ENCODE assay signal across 14 cellular contexts in the genomic region with DNA sequence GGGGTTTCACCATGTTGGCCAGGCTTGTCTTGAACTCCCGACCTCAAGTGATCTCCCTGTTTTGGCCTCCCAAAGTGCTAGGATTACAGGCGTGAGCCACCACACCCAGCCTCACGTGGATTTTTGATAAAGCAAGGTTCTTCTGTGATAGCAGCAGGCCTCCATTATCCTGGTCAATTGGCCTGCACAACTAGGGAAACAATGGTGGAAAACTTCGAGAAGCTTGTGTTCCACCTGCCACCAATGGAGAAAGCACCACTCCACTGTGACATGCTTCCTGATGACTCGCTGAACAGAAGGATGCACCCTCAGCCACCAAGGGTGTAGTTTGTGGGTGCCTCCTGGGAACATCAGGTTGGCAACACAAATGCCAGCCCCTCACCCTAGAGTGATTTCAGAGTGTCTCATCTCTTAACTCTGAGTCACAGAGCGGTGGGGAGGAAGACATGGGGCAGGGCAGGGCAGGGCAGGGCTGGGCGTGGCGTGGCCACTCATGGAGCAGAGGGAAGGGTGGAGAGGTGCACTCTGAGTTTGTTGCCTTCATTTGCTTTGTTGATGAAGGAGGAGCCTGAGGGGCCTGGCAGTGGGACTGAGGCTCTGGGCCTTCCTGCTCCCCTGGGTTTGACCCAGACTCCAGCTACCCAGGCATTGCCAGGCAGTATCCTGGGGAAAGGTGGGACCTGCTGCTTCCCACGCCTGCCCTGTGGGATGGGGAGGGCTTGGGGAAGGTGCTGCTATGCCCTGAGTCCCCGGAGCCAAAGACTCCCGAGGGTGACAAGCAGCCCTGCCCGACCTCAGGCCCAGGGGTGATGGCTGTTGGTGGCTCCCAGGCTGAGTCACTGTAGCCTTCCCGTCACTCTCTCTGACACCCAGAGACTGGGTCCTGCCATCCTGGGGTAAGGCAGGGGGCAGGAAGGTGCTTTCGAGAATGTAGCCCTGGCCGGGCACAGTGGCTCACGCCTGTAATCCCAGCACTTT. TPM values are rescaled to one million over a fixed set of nuclear protein-coding genes. Genes with fewer than 3 reads are reported as not detected.
DNase-seq lines count a peak whose midpoint lies in the region; ATAC-seq, FAIRE-seq and TF ChIP-seq lines count a peak whose summit lies in the region.
"Had no signal": no experiment of that assay in that cellular context is flagged by ENCODE, and none has a peak within 500 bp of the region (broad histone marks: within the 10 kb centered on the region; RNA-seq: fewer than 3 reads in every experiment).

No MANE protein-coding gene starts in this region.

- intact Hi-C loops in activated CD4-positive, alpha-beta T cell treated with anti-CD3 and anti-CD28 coated beads for 36 hours (cut with DNase I, micrococcal nuclease) = loop anchor here in 1 of 2 experiments (10.0 kb wide), 1 partner anchor 167 kb away; no protein-coding TSS in a partner anchor
- intact Hi-C loops in natural killer cell (cut with micrococcal nuclease) = no loop called here

- no peak overlapping the region for H2BK120ac ChIP-seq in H1 (replicated peaks; ENCODE audit: low read depth, low read length)

- no peaks in the 10 kb centered on the region for H4K20me1 ChIP-seq in H1 (replicated peaks in 1 of 2; ENCODE audit: control insufficient read depth in 1 of 2, insufficient read depth in 2 of 2, low read length in 2 of 2)

- H4K91ac ChIP-seq in H1 (replicated peaks; ENCODE audit: insufficient read length, low read length) = no peak overlapping the region

- no peak for TF ChIP-seq RAD21 in H1 (IDR thresholded peaks at IDR 0.05 in 1 of 2, conservative IDR thresholded peaks at IDR 0.05 in 1 of 2; ENCODE audit: low read depth in 2 of 2, low read length in 2 of 2)

- 92% methylated on average over 16 of the region's 16 CpGs; no CpG with 5 or more reads in 1 of the 2 experiments for WGBS in H1 (ENCODE audit: extremely low coverage in 1 of 2, insufficient coverage in 1 of 2, insufficient read length in 1 of 2, insufficient replicate concordance in 2 of 2, low coverage in 1 of 2, low lambda C conversion rate in 2 of 2, missing lambda C conversion rate in 1 of 2), 2 experiments

- no peak overlapping the region for H4K8ac ChIP-seq in H1 (ENCODE audit: extremely low read depth, insufficient read depth, low read length)

- no peak overlapping the region for H3K23ac ChIP-seq in H1 (ENCODE audit: insufficient read length)

- no peak overlapping the region for H3K4me3 Mint-ChIP-seq in activated CD4-positive, alpha-beta T cell treated with anti-CD3 and anti-CD28 coated beads for 36 hours
- H3K4me3 Mint-ChIP-seq in natural killer cell = no peak overlapping the region

- H3K9ac ChIP-seq in H1 (replicated peaks in 1 of 4; ENCODE audit: extremely low read depth in 1 of 4, low read depth in 3 of 4, low read length in 3 of 4) = no peak overlapping the region
- H3K9ac ChIP-seq in skeletal muscle satellite cell (ENCODE audit: low read depth, low read length) = no peak overlapping the region

- H3K4me1 ChIP-seq in H1 (replicated peaks in 1 of 4; ENCODE audit: control insufficient read depth in 3 of 4, insufficient read depth in 4 of 4, low read length in 3 of 4) = peaks cover 0 to 10% (median 0%) of the 10 kb centered on the region in 4 experiments; a peak in 2 of 7 replicates
- H3K4me1 ChIP-seq in skeletal muscle satellite cell (ENCODE audit: control insufficient read depth, insufficient read depth, low read length) = peaks cover 17% of the 10 kb centered on the region

- no peaks in the 10 kb centered on the region for H3K79me2 ChIP-seq in H1 (ENCODE audit: control insufficient read depth in 1 of 2, insufficient read depth in 2 of 2, low read length in 2 of 2)

- CTCF ChIA-PET in activated CD4-positive, alpha-beta T cell treated with anti-CD3 and anti-CD28 coated beads for 36 hours (lab: Charles Lee) = interaction anchor here (1.2 kb wide), 1 partner anchor 166 kb away, joined by 3 read pairs; no protein-coding TSS in a partner anchor
- CTCF ChIA-PET in H1 (lab: Charles Lee; ENCODE audit: partially characterized antibody) = interaction anchor here (0.6 to 1.9 kb wide), 8 partner anchors 9 to 246 kb away, joined by 3 to 16 read pairs (median 4); no protein-coding TSS in a partner anchor

- no peak overlapping the region for H3K27ac ChIP-seq in H1 (ENCODE audit: low read depth, low read length)

- H2BK15ac ChIP-seq in H1 (ENCODE audit: low read length) = 0 out of 2 replicates have a peak overlapping the region, but pooled peaks have one; percentile 19

- H3K79me1 ChIP-seq in H1 (ENCODE audit: low read depth, low read length) = no peaks in the 10 kb centered on the region

- DNase-seq in activated CD4-positive, alpha-beta T cell treated with anti-CD3 and anti-CD28 coated beads for 36 hours = peak; percentile 46
- DNase-seq in activated CD4-positive, alpha-beta T cell treated with anti-CD3 and anti-CD28 coated beads for 1 hour = no peak
- DNase-seq in NB4 (ENCODE audit: low read depth) = peak; percentile 31
- DNase-seq in H1 (ENCODE audit: low read depth in 1 of 2, low spot score in 2 of 2) = no peak
- DNase-seq in KG1 (lab: John Stamatoyannopoulos, UW) = no peak
- DNase-seq in natural killer cell = no peak
- DNase-seq in DMS79 treated with DMSO at 0.1 percent for 48 hours (lab: John Stamatoyannopoulos, UW) = no peak
- DNase-seq: 8988T, DMS79, islet precursor cell, NCI-H2081 treated with DMSO at 0.1 percent for 48 hours, OCI-M1 had no signal

- peaks cover 39% of the 10 kb centered on the region for H3K4me1 Mint-ChIP-seq in activated CD4-positive, alpha-beta T cell treated with anti-CD3 and anti-CD28 coated beads for 36 hours
- peaks cover 16 to 31% of the 10 kb centered on the region in 2 donors for H3K4me1 Mint-ChIP-seq in natural killer cell

- H2AFZ ChIP-seq in H1 (ENCODE audit: low read length) = no peak overlapping the region

- peaks cover 3% of the 10 kb centered on the region; the same call in 1 of the 2 replicates for H3K23me2 ChIP-seq in H1 (ENCODE audit: low read depth, low read length)

- no peak overlapping the region for H3K27ac Mint-ChIP-seq in activated CD4-positive, alpha-beta T cell treated with anti-CD3 and anti-CD28 coated beads for 36 hours
- H3K27ac Mint-ChIP-seq in natural killer cell = no peak overlapping the region
- H3K27ac Mint-ChIP-seq: brain had no signal

- H2BK5ac ChIP-seq in H1 (ENCODE audit: low read depth, low read length) = no peak overlapping the region; the same call in 1 of the 2 replicates

- peak overlapping the region; percentile 50; the same call in 1 of the 2 replicates for H2BK12ac ChIP-seq in H1 (ENCODE audit: low read depth, low read length)

- H3K27me3 ChIP-seq in H1 (replicated peaks in 1 of 4; ENCODE audit: control insufficient read depth in 3 of 4, extremely low read depth in 1 of 4, insufficient read depth in 3 of 4, low read length in 3 of 4) = no peaks in the 10 kb centered on the region
- no peaks in the 10 kb centered on the region for H3K27me3 ChIP-seq in skeletal muscle satellite cell (ENCODE audit: control insufficient read depth, insufficient read depth, low read length)

- no peak for ATAC-seq in activated CD4-positive, alpha-beta T cell treated with anti-CD3 and anti-CD28 coated beads for 36 hours
- no peak for ATAC-seq in natural killer cell

- no peaks in the 10 kb centered on the region for H3K9me3 Mint-ChIP-seq in activated CD4-positive, alpha-beta T cell treated with anti-CD3 and anti-CD28 coated beads for 36 hours (ENCODE audit: low read depth)
- no peaks in the 10 kb centered on the region for H3K9me3 Mint-ChIP-seq in natural killer cell
- H3K9me3 Mint-ChIP-seq: brain had no signal

- no peak overlapping the region for H4K5ac ChIP-seq in H1 (ENCODE audit: insufficient read length, low read depth, low read length)

- peak overlapping the region; percentile 12 for H3K56ac ChIP-seq in H1 (replicated peaks; ENCODE audit: insufficient read length, low read depth, low read length)

- H3K36me3 ChIP-seq in H1 (ENCODE audit: control insufficient read depth in 2 of 4, insufficient read depth in 4 of 4, low read length in 3 of 4) (no peaks in the 10 kb centered on the region), skeletal muscle satellite cell (ENCODE audit: insufficient read depth, low read length) (no peaks in the 10 kb centered on the region)

- no peak overlapping the region; the same call in 1 of the 2 replicates for H3K18ac ChIP-seq in H1 (ENCODE audit: extremely low read depth, low read length)

- POLR2A ChIA-PET in activated CD4-positive, alpha-beta T cell treated with anti-CD3 and anti-CD28 coated beads for 36 hours (lab: Charles Lee) = no interaction called here
- POLR2A ChIA-PET in H1 (lab: Charles Lee; ENCODE audit: partially characterized antibody) = no interaction called here

- FAIRE-seq in H1 (lab: Jason Lieb, UNC) = no peak

- H2AK5ac ChIP-seq in H1 (ENCODE audit: low read depth, low read length) = no peak overlapping the region

- no peaks in the 10 kb centered on the region for H3K27me3 Mint-ChIP-seq in activated CD4-positive, alpha-beta T cell treated with anti-CD3 and anti-CD28 coated beads for 36 hours
- no peaks in the 10 kb centered on the region for H3K27me3 Mint-ChIP-seq in natural killer cell (ENCODE audit: low read depth in 2 of 2)

- no peak overlapping the region for H2BK20ac ChIP-seq in H1 (ENCODE audit: low read length)

- no peaks in the 10 kb centered on the region for H3K36me3 Mint-ChIP-seq in activated CD4-positive, alpha-beta T cell treated with anti-CD3 and anti-CD28 coated beads for 36 hours (ENCODE audit: low read depth)
- no peaks in the 10 kb centered on the region for H3K36me3 Mint-ChIP-seq in natural killer cell
- H3K36me3 Mint-ChIP-seq: brain had no signal

- TF ChIP-seq POLR2A in NB4 (IDR thresholded peaks at IDR 0.05; ENCODE audit: extremely low read depth, insufficient read length) (no peak), H1 (IDR thresholded peaks at IDR 0.05; ENCODE audit: control extremely low read depth in 1 of 2, low read depth in 2 of 2, low read length in 2 of 2) (no peak)

- TF ChIP-seq EP300 in H1 (IDR thresholded peaks at IDR 0.05; ENCODE audit: borderline replicate concordance in 1 of 2, low read depth in 2 of 2, low read length in 2 of 2) = no peak

- H3K4ac ChIP-seq in H1 (replicated peaks; ENCODE audit: insufficient read length, low read depth, low read length) = no peak overlapping the region

- H3K9me3 ChIP-seq in H1 (ENCODE audit: insufficient read depth in 2 of 2, low read depth in 1 of 2, low read length in 1 of 2) = no peaks in the 10 kb centered on the region
- no peaks in the 10 kb centered on the region for H3K9me3 ChIP-seq in skeletal muscle satellite cell (replicated peaks; ENCODE audit: low read length)

- H3K14ac ChIP-seq in H1 (ENCODE audit: insufficient read length) = no peak overlapping the region

- H3K4me3 ChIP-seq in NB4 (ENCODE audit: low read depth, low read length) = no peak overlapping the region
- H3K4me3 ChIP-seq in H1 (ENCODE audit: extremely low read depth in 1 of 4, insufficient read depth in 2 of 4, low read depth in 3 of 4, low read length in 4 of 4) = no peak overlapping the region
- H3K4me3 ChIP-seq in skeletal muscle satellite cell (ENCODE audit: low read length) = no peak overlapping the region

- no peak for TF ChIP-seq CTCF in NB4 (IDR thresholded peaks at IDR 0.05; ENCODE audit: low read depth, low read length)
- TF ChIP-seq CTCF in H1 (IDR thresholded peaks at IDR 0.05; ENCODE audit: control extremely low read depth in 1 of 3, insufficient read depth in 1 of 3, low read depth in 1 of 3, low read length in 3 of 3) = no peak
- TF ChIP-seq CTCF in natural killer cell (IDR thresholded peaks at IDR 0.05) = no peak

- H3K4me2 ChIP-seq in H1 (ENCODE audit: insufficient read depth in 1 of 2, low read depth in 2 of 2, low read length in 2 of 2) (no peak overlapping the region), skeletal muscle satellite cell (ENCODE audit: low read length) (peak overlapping the region; percentile 17)

RNA-seq across cellular contexts. Expression of a gene that starts 18.0 kb away (rescaled TPM):
- 1 to 10 TPM; 4.8 to 9.3 TPM for total RNA-seq in activated CD4-positive, alpha-beta T cell treated with anti-CD3 and anti-CD28 coated beads for 36 hours
- 35.0 and 37.0 TPM in 2 replicates for total RNA-seq in H1 (2021; fragmentation: NEBNext Ultra II Directional; extraction: Animal tissue kit (Norgen Biotek cat#: 25700))
- 41.8 and 47.5 TPM in 2 replicates for polyA plus RNA-seq in H1 (2011; rRNA removed)
- polyA plus RNA-seq in H1 (2011; cell fraction: cytosol; rRNA removed) = 59.7 TPM
- polyA plus RNA-seq in H1 (2011; cell fraction: nucleus; rRNA removed) = 105 TPM
- polyA plus RNA-seq in H1 (2012, experiment 1 of 2) = 16.8 to 27.7 TPM (median 25.7 TPM) in 4 replicates
- 11.8 TPM for polyA plus RNA-seq in H1 (2012, experiment 2 of 2)
- 20.3 TPM for polyA plus RNA-seq in H1 (2013, experiment 1 of 2)
- polyA plus RNA-seq in H1 (2013, experiment 2 of 2) = 18.9 TPM
- polyA minus RNA-seq in H1 (2011; rRNA and poly(A)+ RNA removed) = 7.0 and 8.6 TPM in 2 replicates
- polyA minus RNA-seq in H1 (2011; cell fraction: cytosol; rRNA and poly(A)+ RNA removed) = 22.1 TPM
- 26.5 TPM for polyA minus RNA-seq in H1 (2011; cell fraction: nucleus; rRNA and poly(A)+ RNA removed)
- total RNA-seq in skeletal muscle satellite cell (2012; rRNA removed) = 7.9 and 9.1 TPM in 2 replicates
- total RNA-seq in natural killer cell = 10 to 100 TPM in 1 of 3 donors, 1 to 10 TPM in 2; 4.0 to 11.0 (median 9.6) TPM

Comparison
In these comparisons a context has a peak if more than half of its experiments do, and no peak if none do; other contexts are left out.
1. DNase-seq: peak in activated CD4-positive, alpha-beta T cell treated with anti-CD3 and anti-CD28 coated beads for 36 hours (single experiment) and NB4 (single experiment); none in activated CD4-positive, alpha-beta T cell treated with anti-CD3 and anti-CD28 coated beads for 1 hour (single experiment), H1 (0 of 2), KG1 (single experiment), natural killer cell (single experiment) and DMS79 treated with DMSO at 0.1 percent for 48 hours (single experiment).